ENCODE assay signal across 10 cellular contexts in the genomic region with DNA sequence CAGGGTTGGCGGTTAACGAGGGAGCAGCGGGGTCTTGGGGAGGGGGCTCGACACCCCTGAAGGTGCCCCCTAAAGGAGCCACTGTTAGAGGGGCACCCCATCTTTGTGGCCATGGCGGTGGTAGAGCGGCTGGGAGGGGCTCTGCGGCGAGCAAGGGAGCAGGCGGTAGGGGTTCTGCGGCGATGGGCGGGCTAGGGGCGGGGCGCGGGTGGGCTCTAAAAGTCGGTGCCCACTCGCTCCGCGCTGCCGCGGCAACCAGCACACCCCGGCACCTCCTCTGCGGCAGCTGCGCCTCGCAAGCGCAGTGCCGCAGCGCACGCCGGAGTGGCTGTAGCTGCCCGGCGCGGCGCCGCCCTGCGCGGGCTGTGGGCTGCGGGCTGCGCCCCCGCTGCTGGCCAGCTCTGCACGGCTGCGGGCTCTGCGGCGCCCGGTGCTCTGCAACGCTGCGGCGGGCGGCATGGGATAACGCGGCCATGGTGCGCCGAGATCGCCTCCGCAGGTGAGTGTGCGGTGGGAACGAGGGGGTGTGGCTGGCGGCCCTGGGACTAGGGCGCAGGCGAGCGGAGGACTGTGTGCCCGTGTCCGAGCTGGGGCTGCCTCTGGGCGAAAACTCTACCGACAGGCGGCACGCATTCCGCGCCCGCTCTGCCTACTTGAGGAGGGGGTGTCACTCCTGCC. TPM values are rescaled to one million over a fixed set of nuclear protein-coding genes. Genes with fewer than 3 reads are reported as not detected.
A peak's percentile ranks its signal among the peaks of the same experiment; 100 is the strongest.
DNase-seq lines count a peak whose midpoint lies in the region; ATAC-seq, FAIRE-seq and TF ChIP-seq lines count a peak whose summit lies in the region.
"Had no signal": no experiment of that assay in that cellular context is flagged by ENCODE, and none has a peak within 500 bp of the region (broad histone marks: within the 10 kb centered on the region; RNA-seq: fewer than 3 reads in every experiment).

A gene with protein sequence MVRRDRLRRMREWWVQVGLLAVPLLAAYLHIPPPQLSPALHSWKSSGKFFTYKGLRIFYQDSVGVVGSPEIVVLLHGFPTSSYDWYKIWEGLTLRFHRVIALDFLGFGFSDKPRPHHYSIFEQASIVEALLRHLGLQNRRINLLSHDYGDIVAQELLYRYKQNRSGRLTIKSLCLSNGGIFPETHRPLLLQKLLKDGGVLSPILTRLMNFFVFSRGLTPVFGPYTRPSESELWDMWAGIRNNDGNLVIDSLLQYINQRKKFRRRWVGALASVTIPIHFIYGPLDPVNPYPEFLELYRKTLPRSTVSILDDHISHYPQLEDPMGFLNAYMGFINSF (plus strand): TSS at position 245 of the 678 bp plus-strand sequence. CDS start 229 bp downstream, at position 474.

- CTCF ChIA-PET in H1 (lab: Charles Lee; ENCODE audit: partially characterized antibody) = interaction anchor here (0.6 to 1.4 kb wide), 9 partner anchors 10 to 286 kb away, joined by 3 to 5 read pairs (median 3); no protein-coding TSS in a partner anchor

- H2BK5ac ChIP-seq in H1 (ENCODE audit: low read depth, low read length) = peak within 1 kb of the TSS; percentile 21

- peaks cover 0 to 80% of the 10 kb centered on the region in 2 experiments; a peak in 2 of 4 replicates for H3K79me2 ChIP-seq in H1 (ENCODE audit: control insufficient read depth in 1 of 2, insufficient read depth in 2 of 2, low read length in 2 of 2)

- H3K18ac ChIP-seq in H1 (ENCODE audit: extremely low read depth, low read length) = 0 out of 2 replicates have a peak within 1 kb of the TSS, but pooled peaks have one; percentile 11

- no peak for TF ChIP-seq RAD21 in H1 (IDR thresholded peaks at IDR 0.05 in 1 of 2, conservative IDR thresholded peaks at IDR 0.05 in 1 of 2; ENCODE audit: low read depth in 2 of 2, low read length in 2 of 2)

- H4K91ac ChIP-seq in H1 (replicated peaks; ENCODE audit: insufficient read length, low read length) = peak within 1 kb of the TSS; percentile 35

- no peak within 1 kb of the TSS; the same call in 1 of the 2 replicates for H2BK12ac ChIP-seq in H1 (ENCODE audit: low read depth, low read length)

- whole genome bisulfite sequencing in H1 (ENCODE audit: extremely low coverage in 1 of 2, insufficient coverage in 1 of 2, insufficient read length in 1 of 2, insufficient replicate concordance in 2 of 2, low coverage in 1 of 2, low lambda C conversion rate in 2 of 2, missing lambda C conversion rate in 1 of 2), 2 experiments = 55% methylated on average over 54 of the region's 70 CpGs; no CpG with 5 or more reads in 1 of the 2 experiments

- H3K27me3 ChIP-seq in Peyer's patch = no peaks in the 10 kb centered on the region
- peaks cover 0 to 8% (median 0%) of the 10 kb centered on the region in 4 experiments; a peak in 3 of 7 replicates for H3K27me3 ChIP-seq in H1 (replicated peaks in 1 of 4; ENCODE audit: control insufficient read depth in 3 of 4, extremely low read depth in 1 of 4, insufficient read depth in 3 of 4, low read length in 3 of 4)
- H3K27me3 ChIP-seq in muscle layer of colon (ENCODE audit: control insufficient read depth in 1 of 2, insufficient read depth in 2 of 2, low read length in 2 of 2) = peaks cover 4 to 16% of the 10 kb centered on the region in 2 donors

- peak within 1 kb of the TSS; percentile 75 for H4K8ac ChIP-seq in H1 (ENCODE audit: extremely low read depth, insufficient read depth, low read length)

- DNase-seq in DMS 273 (lab: John Stamatoyannopoulos, UW; ENCODE audit: unreplicated experiment) (peak; percentile 83), DMS 273 treated with DMSO at 0.1 percent for 48 hours (lab: John Stamatoyannopoulos, UW) (no peak), Peyer's patch (peak in 1 of 3 donors; percentile 48), H1 (ENCODE audit: low read depth in 1 of 2, low spot score in 2 of 2) (peak in 1 of 2 experiments; percentile 59), NCI-H187 treated with DMSO at 0.1 percent for 48 hours (lab: John Stamatoyannopoulos, UW) (no peak)

- no peak within 1 kb of the TSS for H2BK15ac ChIP-seq in H1 (ENCODE audit: low read length)

- H4K5ac ChIP-seq in H1 (ENCODE audit: insufficient read length, low read depth, low read length) = no peak within 1 kb of the TSS

- H3K27ac ChIP-seq in Peyer's patch (peak within 1 kb of the TSS in 1 of 4 donors; percentile 27), H1 (ENCODE audit: low read depth, low read length) (no peak within 1 kb of the TSS), muscle layer of colon (ENCODE audit: low read depth, low read length) (peak within 1 kb of the TSS; percentile 69)
- H3K27ac ChIP-seq: 22Rv1 had no signal

- no peak for TF ChIP-seq EP300 in H1 (IDR thresholded peaks at IDR 0.05; ENCODE audit: borderline replicate concordance in 1 of 2, low read depth in 2 of 2, low read length in 2 of 2)

- peak within 1 kb of the TSS; percentile 9 to 50 (median 38) for H3K4me3 ChIP-seq in Peyer's patch
- peak within 1 kb of the TSS; percentile 55 to 67 (median 60) for H3K4me3 ChIP-seq in H1 (ENCODE audit: extremely low read depth in 1 of 4, insufficient read depth in 2 of 4, low read depth in 3 of 4, low read length in 4 of 4)
- peak within 1 kb of the TSS; percentile 35 to 64 for H3K4me3 ChIP-seq in muscle layer of colon (ENCODE audit: low read depth in 1 of 2, low read length in 2 of 2)

- POLR2A ChIA-PET in H1 (lab: Charles Lee; ENCODE audit: partially characterized antibody) = interaction anchor here (0.5 to 2.6 kb wide), 3 partner anchors 217 to 287 kb away, joined by 3 to 9 read pairs (median 3); partner anchors contain the start of gene TMEM209

- H3K9me3 ChIP-seq in Peyer's patch = no peaks in the 10 kb centered on the region
- H3K9me3 ChIP-seq in H1 (ENCODE audit: insufficient read depth in 2 of 2, low read depth in 1 of 2, low read length in 1 of 2) = peaks cover 0 to 19% of the 10 kb centered on the region in 2 experiments; a peak in 2 of 4 replicates
- no peaks in the 10 kb centered on the region for H3K9me3 ChIP-seq in muscle layer of colon (ENCODE audit: low read length)

- H3K36me3 ChIP-seq in Peyer's patch (no peaks in the 10 kb centered on the region), H1 (ENCODE audit: control insufficient read depth in 2 of 4, insufficient read depth in 4 of 4, low read length in 3 of 4) (peaks cover 0 to 29% (median 3%) of the 10 kb centered on the region in 4 experiments; a peak in 4 of 8 replicates), muscle layer of colon (ENCODE audit: insufficient read depth, low read length) (no peaks in the 10 kb centered on the region)

- FAIRE-seq in H1 (lab: Jason Lieb, UNC) = no peak
- FAIRE-seq: TTC549 had no signal

- H3K14ac ChIP-seq in H1 (ENCODE audit: insufficient read length) = no peak within 1 kb of the TSS

- no peak within 1 kb of the TSS for H3K23ac ChIP-seq in H1 (ENCODE audit: insufficient read length)

- no peak for TF ChIP-seq POLR2A in Peyer's patch (IDR thresholded peaks at IDR 0.05)
- no peak for TF ChIP-seq POLR2A in H1 (IDR thresholded peaks at IDR 0.05; ENCODE audit: control extremely low read depth in 1 of 2, low read depth in 2 of 2, low read length in 2 of 2)

- no peak within 1 kb of the TSS for H3K4ac ChIP-seq in H1 (replicated peaks; ENCODE audit: insufficient read length, low read depth, low read length)

- peak within 1 kb of the TSS; percentile 6; the same call in 1 of the 2 replicates for H2AK5ac ChIP-seq in H1 (ENCODE audit: low read depth, low read length)

- H2BK20ac ChIP-seq in H1 (ENCODE audit: low read length) = no peak within 1 kb of the TSS

- H2BK120ac ChIP-seq in H1 (replicated peaks; ENCODE audit: low read depth, low read length) = no peak within 1 kb of the TSS

- ATAC-seq in GM18511 (IDR thresholded peaks at IDR 0.05; ENCODE audit: unreplicated experiment) = no peak
- ATAC-seq in GM19467 (IDR thresholded peaks at IDR 0.05; ENCODE audit: unreplicated experiment) = no peak

- peaks cover 3 to 4% of the 10 kb centered on the region in 2 experiments for H4K20me1 ChIP-seq in H1 (replicated peaks in 1 of 2; ENCODE audit: control insufficient read depth in 1 of 2, insufficient read depth in 2 of 2, low read length in 2 of 2)

- peak within 1 kb of the TSS; percentile 69 to 86 for H3K4me2 ChIP-seq in H1 (ENCODE audit: insufficient read depth in 1 of 2, low read depth in 2 of 2, low read length in 2 of 2)

- no peak for TF ChIP-seq CTCF in Peyer's patch (IDR thresholded peaks at IDR 0.05)
- TF ChIP-seq CTCF in H1 (IDR thresholded peaks at IDR 0.05; ENCODE audit: control extremely low read depth in 1 of 3, insufficient read depth in 1 of 3, low read depth in 1 of 3, low read length in 3 of 3) = no peak

- H3K79me1 ChIP-seq in H1 (ENCODE audit: low read depth, low read length) = peaks cover 5% of the 10 kb centered on the region; the same call in 1 of the 2 replicates

- H3K56ac ChIP-seq in H1 (replicated peaks; ENCODE audit: insufficient read length, low read depth, low read length) = peak within 1 kb of the TSS; percentile 21

- peaks cover 14% of the 10 kb centered on the region; the same call in 1 of the 2 replicates for H3K23me2 ChIP-seq in H1 (ENCODE audit: low read depth, low read length)

- H2AFZ ChIP-seq in H1 (ENCODE audit: low read length) = no peak within 1 kb of the TSS

- H3K4me1 ChIP-seq in Peyer's patch = peaks cover 0 to 4% (median 0%) of the 10 kb centered on the region in 4 donors
- peaks cover 2 to 12% (median 4%) of the 10 kb centered on the region in 4 experiments; a peak in 6 of 7 replicates for H3K4me1 ChIP-seq in H1 (replicated peaks in 1 of 4; ENCODE audit: control insufficient read depth in 3 of 4, insufficient read depth in 4 of 4, low read length in 3 of 4)
- H3K4me1 ChIP-seq in muscle layer of colon (ENCODE audit: insufficient read depth, low read length) = peaks cover 19% of the 10 kb centered on the region

- H3K9ac ChIP-seq in H1 (replicated peaks in 1 of 4; ENCODE audit: extremely low read depth in 1 of 4, low read depth in 3 of 4, low read length in 3 of 4) (peak within 1 kb of the TSS; percentile 34 to 65 (median 50)), muscle layer of colon (ENCODE audit: low read length) (no peak within 1 kb of the TSS)

TF ChIP-seq in H1, 55 proteins besides CTCF, POLR2A, EP300 and RAD21 (continues in another document):
- TF ChIP-seq TEAD4 (IDR thresholded peaks at IDR 0.05; ENCODE audit: low read depth, low read length) = 0 out of 2 replicates have a peak, but pooled peaks have one; percentile 41
- TF ChIP-seq TCF12 (IDR thresholded peaks at IDR 0.05; ENCODE audit: low read depth, low read length) = no peak
- no peak for TF ChIP-seq GABPA (IDR thresholded peaks at IDR 0.05; ENCODE audit: borderline replicate concordance, insufficient read depth, low read length)
- no peak for TF ChIP-seq YY1 (IDR thresholded peaks at IDR 0.05; ENCODE audit: low read depth, low read length)

RNA-seq across cellular contexts. Expression of the gene that starts here (rescaled TPM):
- 10 to 100 TPM; 11.6 to 36.1 (median 27.1) TPM for total RNA-seq in Peyer's patch
- total RNA-seq in H1 (2021; fragmentation: NEBNext Ultra II Directional; extraction: Animal tissue kit (Norgen Biotek cat#: 25700)) = 269 and 283 TPM in 2 replicates
- 152 and 176 TPM in 2 replicates for polyA plus RNA-seq in H1 (2011; rRNA removed)
- polyA plus RNA-seq in H1 (2011; cell fraction: cytosol; rRNA removed) = 145 TPM
- 106 TPM for polyA plus RNA-seq in H1 (2011; cell fraction: nucleus; rRNA removed)
- polyA plus RNA-seq in H1 (2012, experiment 1 of 2) = 142 to 251 TPM (median 183 TPM) in 4 replicates
- polyA plus RNA-seq in H1 (2012, experiment 2 of 2) = 36.0 TPM
- 137 TPM for polyA plus RNA-seq in H1 (2013, experiment 1 of 2)
- 152 TPM for polyA plus RNA-seq in H1 (2013, experiment 2 of 2)
- polyA minus RNA-seq in H1 (2011; rRNA and poly(A)+ RNA removed) = 452 and 550 TPM in 2 replicates
- 148 TPM for polyA minus RNA-seq in H1 (2011; cell fraction: cytosol; rRNA and poly(A)+ RNA removed)
- 213 TPM for polyA minus RNA-seq in H1 (2011; cell fraction: nucleus; rRNA and poly(A)+ RNA removed)
